ENCODE assay signal across 8 cellular contexts in the genomic region with DNA sequence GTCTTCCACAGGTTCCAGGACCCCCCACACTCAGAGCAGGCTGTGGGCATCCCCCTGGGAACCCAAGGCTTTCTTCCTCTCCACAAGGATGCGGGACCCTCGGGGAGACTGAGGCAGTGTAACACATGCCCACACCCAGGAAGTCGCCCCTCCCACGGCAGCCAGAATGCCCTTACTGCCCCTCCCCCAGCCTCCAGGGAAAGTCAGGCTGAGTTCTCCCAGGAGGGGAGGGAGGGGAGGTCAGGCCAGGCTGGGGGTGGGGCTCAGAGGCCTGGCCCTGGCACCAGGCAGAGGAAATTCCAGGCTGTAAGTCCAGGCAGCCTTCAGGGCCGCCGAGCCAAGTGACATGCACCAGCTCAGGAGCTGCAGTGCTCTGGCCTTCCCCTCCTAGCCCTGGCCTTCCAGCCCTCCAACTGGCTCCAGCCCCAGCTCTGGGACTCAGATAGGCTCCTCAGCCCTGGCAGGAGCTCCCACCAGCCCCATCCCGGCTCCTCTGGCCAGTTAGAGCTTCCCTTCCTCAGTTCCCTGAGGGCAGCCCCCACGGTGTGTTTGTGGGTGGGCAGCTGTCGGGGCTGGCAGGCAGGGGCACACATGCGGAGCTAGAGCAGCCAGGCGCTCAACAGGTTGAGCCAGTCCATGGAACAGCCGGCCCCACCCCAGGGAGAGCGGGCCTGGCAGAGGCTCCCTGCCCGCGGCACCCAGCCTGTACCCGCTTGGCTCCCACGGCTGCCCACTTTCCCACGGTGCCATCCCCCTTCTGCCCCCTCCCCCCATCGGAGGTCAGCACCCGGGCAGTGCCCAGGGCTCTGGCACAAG. TPM values are rescaled to one million over a fixed set of nuclear protein-coding genes. Genes with fewer than 3 reads are reported as not detected.
DNase-seq lines count a peak whose midpoint lies in the region; TF ChIP-seq lines count a peak whose summit lies in the region.

No MANE protein-coding gene starts in this region.

- H3K4me1 ChIP-seq in liver (ENCODE audit: control insufficient read depth in 4 of 4, insufficient read depth in 4 of 4, low read length in 3 of 4), result peaks cover 23 to 79% (median 71%) of the 10 kb centered on the region in 4 donors
- H3K4me1 ChIP-seq in thyroid gland, result peaks cover 72 to 76% of the 10 kb centered on the region in 2 donors

- CTCF ChIA-PET in BJ (lab: Yijun Ruan, JAX), result interaction anchor here (2.1 to 2.3 kb wide), 3 partner anchors 9 to 232 kb away, joined by 7 to 12 read pairs (median 7); partner anchors contain the start of gene DDX6

- POLR2A ChIA-PET in BJ (lab: Charles Lee), result interaction anchor here (0.5 to 1.0 kb wide), 4 partner anchors 30 to 487 kb away, joined by 3 to 11 read pairs (median 4); no protein-coding TSS in a partner anchor

- H3K9me3 ChIP-seq in liver (ENCODE audit: control insufficient read depth in 4 of 4, low read length in 3 of 4) (no peaks in the 10 kb centered on the region), thyroid gland (no peaks in the 10 kb centered on the region)

- intact Hi-C loops in thyroid gland (cut with DNase I), result loop anchor here (2.0 kb wide), 1 partner anchor 13 kb away; no protein-coding TSS in a partner anchor

- TF ChIP-seq CTCF in BJ (IDR thresholded peaks at IDR 0.05; ENCODE audit: insufficient read depth, low read depth, low read length) (no peak), liver (IDR thresholded peaks at IDR 0.05; ENCODE audit: low read depth, low read length, missing input control) (no peak), thyroid gland (IDR thresholded peaks at IDR 0.05) (no peak)

- no peaks in the 10 kb centered on the region for H3K27me3 ChIP-seq in BJ (ENCODE audit: control insufficient read depth, insufficient read depth, low read length)
- no peaks in the 10 kb centered on the region for H3K27me3 ChIP-seq in liver (ENCODE audit: control insufficient read depth in 4 of 4, insufficient read depth in 4 of 4, low read length in 3 of 4)
- no peaks in the 10 kb centered on the region for H3K27me3 ChIP-seq in thyroid gland

- peak in 1 of 2 donors; percentile 45 for TF ChIP-seq RAD21 in liver (IDR thresholded peaks at IDR 0.05)

- H3K27ac ChIP-seq in cingulate gyrus (ENCODE audit: low read depth, low read length) (peak overlapping the region; percentile 88), liver (ENCODE audit: low read depth in 1 of 2, low read length in 2 of 2) (peak overlapping the region; percentile 91 to 94), thyroid gland (peak overlapping the region; percentile 97 to 99 (median 97))

- H3K36me3 ChIP-seq in BJ (ENCODE audit: control insufficient read depth, insufficient read depth, low read length) (0 out of 2 replicates have a peak, but pooled peaks cover 2% of the 10 kb centered on the region), liver (ENCODE audit: control insufficient read depth in 4 of 4, insufficient read depth in 3 of 4, low read depth in 1 of 4, low read length in 3 of 4) (no peaks in the 10 kb centered on the region), thyroid gland (no peaks in the 10 kb centered on the region)

- WGBS in liver, result 10% methylated on average over 20 of the region's 20 CpGs
- 4 to 9% methylated on average over 9 of the region's 20 CpGs for WGBS in thyroid gland, 2 donors

- TF ChIP-seq POLR2A in thyroid gland (IDR thresholded peaks at IDR 0.05), result peak in 1 of 2 donors; percentile 61

- H3K4me3 ChIP-seq in BJ (ENCODE audit: low read depth, low read length) (peak overlapping the region; percentile 99), liver (ENCODE audit: low read depth in 1 of 3, low read length in 3 of 3) (peak overlapping the region; percentile 47 to 85 (median 75)), thyroid gland (replicated peaks in 1 of 3) (peak overlapping the region in 1 of 3 donors; percentile 92)

- peak overlapping the region; percentile 26 to 52 for H3K9ac ChIP-seq in liver (ENCODE audit: low read depth in 1 of 2, low read length in 2 of 2)

- DNase-seq in BJ (ENCODE audit: low read depth) (no peak), NCI-H226 (peak; percentile 87), thyroid gland (peak; percentile 90), NCI-H2107 treated with DMSO at 0.1 percent for 48 hours (lab: John Stamatoyannopoulos, UW; ENCODE audit: unreplicated experiment) (no peak), NCI-H2081 (lab: John Stamatoyannopoulos, UW) (no peak), pons (ENCODE audit: low spot score) (no peak)

TF ChIP-seq in liver, 16 proteins besides CTCF, POLR2A, EP300 and RAD21:
- TF ChIP-seq, protein P1, sequence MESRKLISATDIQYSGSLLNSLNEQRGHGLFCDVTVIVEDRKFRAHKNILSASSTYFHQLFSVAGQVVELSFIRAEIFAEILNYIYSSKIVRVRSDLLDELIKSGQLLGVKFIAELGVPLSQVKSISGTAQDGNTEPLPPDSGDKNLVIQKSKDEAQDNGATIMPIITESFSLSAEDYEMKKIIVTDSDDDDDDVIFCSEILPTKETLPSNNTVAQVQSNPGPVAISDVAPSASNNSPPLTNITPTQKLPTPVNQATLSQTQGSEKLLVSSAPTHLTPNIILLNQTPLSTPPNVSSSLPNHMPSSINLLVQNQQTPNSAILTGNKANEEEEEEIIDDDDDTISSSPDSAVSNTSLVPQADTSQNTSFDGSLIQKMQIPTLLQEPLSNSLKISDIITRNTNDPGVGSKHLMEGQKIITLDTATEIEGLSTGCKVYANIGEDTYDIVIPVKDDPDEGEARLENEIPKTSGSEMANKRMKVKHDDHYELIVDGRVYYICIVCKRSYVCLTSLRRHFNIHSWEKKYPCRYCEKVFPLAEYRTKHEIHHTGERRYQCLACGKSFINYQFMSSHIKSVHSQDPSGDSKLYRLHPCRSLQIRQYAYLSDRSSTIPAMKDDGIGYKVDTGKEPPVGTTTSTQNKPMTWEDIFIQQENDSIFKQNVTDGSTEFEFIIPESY (IDR thresholded peaks at IDR 0.05), result no peak
- TF ChIP-seq HNF4A (conservative IDR thresholded peaks at IDR 0.05) (peak; percentile 50 to 69), EGR1 (IDR thresholded peaks at IDR 0.05; ENCODE audit: low read depth in 2 of 2) (no peak), SP1 (IDR thresholded peaks at IDR 0.05) (peak; percentile 73), YY1 (IDR thresholded peaks at IDR 0.05) (no peak), FOXA2 (IDR thresholded peaks at IDR 0.05) (no peak), TAF1 (conservative IDR thresholded peaks at IDR 0.05) (peak; percentile 44), RXRA (IDR thresholded peaks at IDR 0.05) (peak; percentile 80 to 86), NR2F2 (IDR thresholded peaks at IDR 0.05) (peak; percentile 74), HNF4G (IDR thresholded peaks at IDR 0.05) (peak; percentile 48), GABPA (IDR thresholded peaks at IDR 0.05 in 1 of 2, conservative IDR thresholded peaks at IDR 0.05 in 1 of 2) (peak in 1 of 2 donors; percentile 28), JUND (IDR thresholded peaks at IDR 0.05) (no peak), FOXA1 (IDR thresholded peaks at IDR 0.05) (no peak)
- TF ChIP-seq, protein P2, sequence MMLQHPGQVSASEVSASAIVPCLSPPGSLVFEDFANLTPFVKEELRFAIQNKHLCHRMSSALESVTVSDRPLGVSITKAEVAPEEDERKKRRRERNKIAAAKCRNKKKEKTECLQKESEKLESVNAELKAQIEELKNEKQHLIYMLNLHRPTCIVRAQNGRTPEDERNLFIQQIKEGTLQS (IDR thresholded peaks at IDR 0.05), result peak; percentile 27
- TF ChIP-seq, protein P3, sequence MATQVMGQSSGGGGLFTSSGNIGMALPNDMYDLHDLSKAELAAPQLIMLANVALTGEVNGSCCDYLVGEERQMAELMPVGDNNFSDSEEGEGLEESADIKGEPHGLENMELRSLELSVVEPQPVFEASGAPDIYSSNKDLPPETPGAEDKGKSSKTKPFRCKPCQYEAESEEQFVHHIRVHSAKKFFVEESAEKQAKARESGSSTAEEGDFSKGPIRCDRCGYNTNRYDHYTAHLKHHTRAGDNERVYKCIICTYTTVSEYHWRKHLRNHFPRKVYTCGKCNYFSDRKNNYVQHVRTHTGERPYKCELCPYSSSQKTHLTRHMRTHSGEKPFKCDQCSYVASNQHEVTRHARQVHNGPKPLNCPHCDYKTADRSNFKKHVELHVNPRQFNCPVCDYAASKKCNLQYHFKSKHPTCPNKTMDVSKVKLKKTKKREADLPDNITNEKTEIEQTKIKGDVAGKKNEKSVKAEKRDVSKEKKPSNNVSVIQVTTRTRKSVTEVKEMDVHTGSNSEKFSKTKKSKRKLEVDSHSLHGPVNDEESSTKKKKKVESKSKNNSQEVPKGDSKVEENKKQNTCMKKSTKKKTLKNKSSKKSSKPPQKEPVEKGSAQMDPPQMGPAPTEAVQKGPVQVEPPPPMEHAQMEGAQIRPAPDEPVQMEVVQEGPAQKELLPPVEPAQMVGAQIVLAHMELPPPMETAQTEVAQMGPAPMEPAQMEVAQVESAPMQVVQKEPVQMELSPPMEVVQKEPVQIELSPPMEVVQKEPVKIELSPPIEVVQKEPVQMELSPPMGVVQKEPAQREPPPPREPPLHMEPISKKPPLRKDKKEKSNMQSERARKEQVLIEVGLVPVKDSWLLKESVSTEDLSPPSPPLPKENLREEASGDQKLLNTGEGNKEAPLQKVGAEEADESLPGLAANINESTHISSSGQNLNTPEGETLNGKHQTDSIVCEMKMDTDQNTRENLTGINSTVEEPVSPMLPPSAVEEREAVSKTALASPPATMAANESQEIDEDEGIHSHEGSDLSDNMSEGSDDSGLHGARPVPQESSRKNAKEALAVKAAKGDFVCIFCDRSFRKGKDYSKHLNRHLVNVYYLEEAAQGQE (IDR thresholded peaks at IDR 0.05), result no peak
- TF ChIP-seq, protein P4, sequence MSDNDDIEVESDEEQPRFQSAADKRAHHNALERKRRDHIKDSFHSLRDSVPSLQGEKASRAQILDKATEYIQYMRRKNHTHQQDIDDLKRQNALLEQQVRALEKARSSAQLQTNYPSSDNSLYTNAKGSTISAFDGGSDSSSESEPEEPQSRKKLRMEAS (IDR thresholded peaks at IDR 0.05), result peak; percentile 35

RNA-seq across cellular contexts. Expression of gene BCL9L, which starts 3.6 kb away (rescaled TPM):
- 8.6 and 15.0 TPM in 2 replicates for polyA plus RNA-seq in BJ (2011; rRNA removed)
- 12.8 and 23.3 TPM in 2 replicates for polyA minus RNA-seq in BJ (2011; rRNA and poly(A)+ RNA removed)
- 10 to 100 TPM in 1 of 2 donors, 1 to 10 TPM in 1; 6.1 to 10.2 TPM for total RNA-seq in liver
- 10 to 100 TPM in 1 of 2 donors, 1 to 10 TPM in 1; 2.2 to 11.6 TPM for polyA plus RNA-seq in liver
- total RNA-seq in thyroid gland, result 10 to 100 TPM; 13.2 to 26.2 (median 19.4) TPM

RNA-seq across cellular contexts. Expression of gene UPK2, which starts 34.0 kb away (rescaled TPM):
- polyA plus RNA-seq in BJ (2011; rRNA removed), result 0.18 and 0.20 TPM in 2 replicates
- polyA minus RNA-seq in BJ (2011; rRNA and poly(A)+ RNA removed), result not detected in 2 replicates
- total RNA-seq in liver, result not detected
- not detected for polyA plus RNA-seq in liver
- total RNA-seq in thyroid gland, result not detected

RNA-seq across cellular contexts. Expression of gene CXCR5, which starts 38.4 kb away (rescaled TPM):
- polyA plus RNA-seq in BJ (2011; rRNA removed) (not detected in 2 replicates), liver (under 1 TPM; 0.06 to 0.92 TPM)
- polyA minus RNA-seq in BJ (2011; rRNA and poly(A)+ RNA removed), result not detected in 2 replicates
- total RNA-seq in liver (not detected), thyroid gland (not detected)

RNA-seq across cellular contexts. Expression of gene FOXR1, which starts 49.4 kb away (rescaled TPM):
- polyA plus RNA-seq in BJ (2011; rRNA removed) (not detected in 2 replicates), liver (not detected)
- polyA minus RNA-seq in BJ (2011; rRNA and poly(A)+ RNA removed), result not detected in 2 replicates
- total RNA-seq in liver (not detected), thyroid gland (not detected)

Comparison
In these comparisons a context has a peak if more than half of its experiments do, and no peak if none do; other contexts are left out.
1. DNase-seq: peak in NCI-H226 (single experiment) and thyroid gland (2 of 2); none in BJ (single experiment), NCI-H2107 treated with DMSO at 0.1 percent for 48 hours (single experiment), NCI-H2081 (0 of 2) and pons (single experiment).
2. Peak in every context shown above with its lines, with median percentiles within 50 percentile points of each other: H3K27ac ChIP-seq.